In genomic region chr11:110529043-110529442, GRCh38 we compare ENCODE assay signal across 11 cellular contexts.
DNase-seq lines count a peak whose midpoint lies in the region; ATAC-seq and TF ChIP-seq lines count a peak whose summit lies in the region.
"Had no signal": no experiment of that assay in that cellular context is flagged by ENCODE, and none has a peak within 500 bp of the region (broad histone marks: within the 10 kb centered on the region; RNA-seq: fewer than 3 reads in every experiment).

No MANE protein-coding gene starts in this region.

- ATAC-seq in GM18519 (IDR thresholded peaks at IDR 0.05; ENCODE audit: low FRiP score, unreplicated experiment) (no peak), sciatic nerve (no peak), GM18870 (IDR thresholded peaks at IDR 0.05; ENCODE audit: unreplicated experiment) (no peak)

- intact Hi-C loops in sciatic nerve (cut with DNase I) = no loop called here

- in situ Hi-C loops in SK-MEL-5 (cut with HindIII; ENCODE audit: low pct_unique_long_range_greater_than_20kb, low sequenced_read_pairs) = no loop called here

- H3K36me3 ChIP-seq in BE2C = no peaks in the 10 kb centered on the region

- no peaks in the 10 kb centered on the region for H3K27me3 ChIP-seq in BE2C

- DNase-seq in BE2C (no peak), SK-MEL-5 (ENCODE audit: low read depth, low spot score) (peak; percentile 51), iPS DF 4.7 (ENCODE audit: extremely low read depth, low spot score) (peak; percentile 11), NCI-H187 treated with DMSO at 0.1 percent for 48 hours (lab: John Stamatoyannopoulos, UW) (no peak), sciatic nerve (ENCODE audit: low spot score) (no peak)
- DNase-seq: activated CD4-positive, CD25-positive, alpha-beta regulatory T cell treated with anti-CD3 and anti-CD28 coated beads, Interleukin-2, amount 50 U/mL, for 72 hours; naive B cell; NCI-H2171 treated with DMSO at 0.1 percent for 48 hours had no signal

- peak; percentile 54 for TF ChIP-seq CTCF in BE2C (IDR thresholded peaks at IDR 0.05; ENCODE audit: low read depth, low read length)
- TF ChIP-seq CTCF in GM12873 (IDR thresholded peaks at IDR 0.05; ENCODE audit: insufficient read depth, low read depth, low read length, missing control alignments) = peak; percentile 49

- H3K9me3 ChIP-seq in BE2C = no peaks in the 10 kb centered on the region

- H3K4me1 ChIP-seq in BE2C = no peaks in the 10 kb centered on the region

- no peak overlapping the region for H3K4me3 ChIP-seq in BE2C (ENCODE audit: low read depth, low read length)

Comparison
In these comparisons a context has a peak if more than half of its experiments do, and no peak if none do; other contexts are left out.
1. DNase-seq: peak in SK-MEL-5 (single experiment) and iPS DF 4.7 (single experiment); none in BE2C (single experiment), NCI-H187 treated with DMSO at 0.1 percent for 48 hours (single experiment) and sciatic nerve (single experiment).